Comparison of ENCODE assay signal across 14 cellular contexts in genomic region chrX:15567886-15568616, GRCh38. TPM values are rescaled to one million over a fixed set of nuclear protein-coding genes. Genes with fewer than 3 reads are reported as not detected.
DNase-seq lines count a peak whose midpoint lies in the region; ATAC-seq, FAIRE-seq and TF ChIP-seq lines count a peak whose summit lies in the region.
"Had no signal": no experiment of that assay in that cellular context is flagged by ENCODE, and none has a peak within 500 bp of the region (broad histone marks: within the 10 kb centered on the region; RNA-seq: fewer than 3 reads in every experiment).

No MANE protein-coding gene starts in this region.

- H3K4me3 Mint-ChIP-seq in stimulated activated memory B cell treated with anti-CD40 and anti-IgM and Interleukin-4, amounts not matched to agents 10 μg/mL and 1 μg/mL and 100 μg/mL, for 72 hours = no peak overlapping the region
- H3K4me3 Mint-ChIP-seq: stimulated activated naive B cell treated with anti-CD40 and anti-IgM and Interleukin-4, amounts not matched to agents 10 μg/mL and 1 μg/mL and 100 μg/mL, for 72 hours had no signal

- H3K4me1 Mint-ChIP-seq in stimulated activated memory B cell treated with anti-CD40 and anti-IgM and Interleukin-4, amounts not matched to agents 10 μg/mL and 1 μg/mL and 100 μg/mL, for 72 hours = no peaks in the 10 kb centered on the region
- H3K4me1 Mint-ChIP-seq: stimulated activated naive B cell treated with anti-CD40 and anti-IgM and Interleukin-4, amounts not matched to agents 10 μg/mL and 1 μg/mL and 100 μg/mL, for 72 hours had no signal

- DNase-seq in Ammon's horn (ENCODE audit: low spot score) (peak; percentile 5), amniotic epithelial cell (ENCODE audit: low read depth) (peak; percentile 11), kidney (no peak), GM12892 (ENCODE audit: insufficient read length) (no peak), NCI-H2171 treated with DMSO at 0.1 percent for 48 hours (lab: John Stamatoyannopoulos, UW) (no peak), head of caudate nucleus (no peak)
- DNase-seq: activated gamma-delta T cell; Caco-2; NCI-H524 treated with DMSO at 0.1 percent for 48 hours; stimulated activated naive B cell treated with anti-CD40 and anti-IgM and Interleukin-4, amounts not matched to agents 10 μg/mL and 1 μg/mL and 100 μg/mL, for 72 hours had no signal

- no peaks in the 10 kb centered on the region for H3K36me3 Mint-ChIP-seq in stimulated activated memory B cell treated with anti-CD40 and anti-IgM and Interleukin-4, amounts not matched to agents 10 μg/mL and 1 μg/mL and 100 μg/mL, for 72 hours
- H3K36me3 Mint-ChIP-seq: stimulated activated naive B cell treated with anti-CD40 and anti-IgM and Interleukin-4, amounts not matched to agents 10 μg/mL and 1 μg/mL and 100 μg/mL, for 72 hours had no signal

- H3K4me1 ChIP-seq in kidney (ENCODE audit: control insufficient read depth in 1 of 2, insufficient read depth in 1 of 2, low read depth in 1 of 2, low read length in 2 of 2) = no peaks in the 10 kb centered on the region
- H3K4me1 ChIP-seq: Caco-2, HAP-1 had no signal

- no peak for TF ChIP-seq CTCF in kidney (IDR thresholded peaks at IDR 0.05; ENCODE audit: borderline replicate concordance, extremely low read depth, insufficient read depth)

- TF ChIP-seq POLR2A in GM12892 (IDR thresholded peaks at IDR 0.05; ENCODE audit: low read depth, low read length) = no peak

- H3K9me3 Mint-ChIP-seq in stimulated activated memory B cell treated with anti-CD40 and anti-IgM and Interleukin-4, amounts not matched to agents 10 μg/mL and 1 μg/mL and 100 μg/mL, for 72 hours = no peaks in the 10 kb centered on the region
- H3K9me3 Mint-ChIP-seq: stimulated activated naive B cell treated with anti-CD40 and anti-IgM and Interleukin-4, amounts not matched to agents 10 μg/mL and 1 μg/mL and 100 μg/mL, for 72 hours had no signal

- peaks cover 26% of the 10 kb centered on the region for H3K27me3 Mint-ChIP-seq in stimulated activated memory B cell treated with anti-CD40 and anti-IgM and Interleukin-4, amounts not matched to agents 10 μg/mL and 1 μg/mL and 100 μg/mL, for 72 hours

- H3K27ac Mint-ChIP-seq in stimulated activated memory B cell treated with anti-CD40 and anti-IgM and Interleukin-4, amounts not matched to agents 10 μg/mL and 1 μg/mL and 100 μg/mL, for 72 hours = no peak overlapping the region
- H3K27ac Mint-ChIP-seq: stimulated activated naive B cell treated with anti-CD40 and anti-IgM and Interleukin-4, amounts not matched to agents 10 μg/mL and 1 μg/mL and 100 μg/mL, for 72 hours had no signal

- H3K36me3 ChIP-seq in kidney (ENCODE audit: control insufficient read depth in 1 of 2, insufficient read depth in 2 of 2, low read length in 2 of 2) = no peaks in the 10 kb centered on the region
- H3K36me3 ChIP-seq: HAP-1 had no signal

- H3K4me3 ChIP-seq in kidney (ENCODE audit: low read length in 2 of 2) = no peak overlapping the region
- H3K4me3 ChIP-seq: HAP-1 had no signal

- FAIRE-seq in kidney (lab: Jason Lieb, UNC) = peak; percentile 17
- no peak for FAIRE-seq in GM12892 (lab: Jason Lieb, UNC)

- ATAC-seq in HG02798 (IDR thresholded peaks at IDR 0.05; ENCODE audit: poor library complexity, unreplicated experiment) = peak; percentile 62
- no peak for ATAC-seq in stimulated activated memory B cell treated with anti-CD40 and anti-IgM and Interleukin-4, amounts not matched to agents 10 μg/mL and 1 μg/mL and 100 μg/mL, for 72 hours
- ATAC-seq: stimulated activated naive B cell treated with anti-CD40 and anti-IgM and Interleukin-4, amounts not matched to agents 10 μg/mL and 1 μg/mL and 100 μg/mL, for 72 hours had no signal

- H3K9me3 ChIP-seq in kidney (ENCODE audit: control insufficient read depth in 1 of 2, low read length in 2 of 2) = no peaks in the 10 kb centered on the region
- H3K9me3 ChIP-seq: Caco-2, HAP-1 had no signal

- no peak overlapping the region for H3K27ac ChIP-seq in kidney (ENCODE audit: low read depth in 2 of 2, low read length in 2 of 2)

- no peak overlapping the region for H3K9ac ChIP-seq in kidney (ENCODE audit: low read length in 2 of 2)

- intact Hi-C loops in kidney (cut with DNase I) = no loop called here
- intact Hi-C loops in head of caudate nucleus (cut with DNase I) = no loop called here

RNA-seq across cellular contexts. Expression of gene ACE2, which starts 32.7 kb away (rescaled TPM):
- total RNA-seq in kidney = 5.5 TPM
- polyA plus RNA-seq in kidney (ENCODE audit: insufficient read depth, low read depth, low replicate concordance) = 32.4 TPM
- polyA plus RNA-seq in GM12892 (2012; ENCODE audit: missing spikeins) = not detected
- total RNA-seq: skeletal muscle tissue had no signal

Comparison
In these comparisons a context has a peak if more than half of its experiments do, and no peak if none do; other contexts are left out.
1. DNase-seq: peak in Ammon's horn (single experiment) and amniotic epithelial cell (single experiment); none in kidney (single experiment), GM12892 (single experiment), NCI-H2171 treated with DMSO at 0.1 percent for 48 hours (single experiment) and head of caudate nucleus (0 of 42).